ENCODE assay signal across 15 cellular contexts in the genomic region with DNA sequence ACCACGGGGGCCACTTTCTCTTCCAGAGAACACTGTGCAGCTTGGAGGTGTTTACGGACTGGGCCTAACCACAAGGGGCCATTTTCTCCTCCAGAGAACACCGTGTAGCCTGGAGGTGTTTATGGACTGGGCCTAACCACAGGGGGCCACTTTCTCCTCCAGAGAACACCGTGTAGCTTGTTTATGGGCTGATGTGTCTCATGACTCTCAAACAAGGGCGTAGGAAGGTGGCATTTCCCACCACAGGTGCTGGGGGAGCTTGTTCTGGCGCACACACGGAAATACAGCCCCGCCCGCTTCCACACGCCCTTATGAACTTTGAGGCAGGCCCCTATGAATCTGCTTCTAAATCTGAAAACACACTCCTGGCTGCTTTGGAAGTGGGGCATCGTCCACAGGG.
A peak's percentile ranks its signal among the peaks of the same experiment; 100 is the strongest.
DNase-seq lines count a peak whose midpoint lies in the region; ATAC-seq lines count a peak whose summit lies in the region.
"Had no signal": no experiment of that assay in that cellular context is flagged by ENCODE, and none has a peak within 500 bp of the region (broad histone marks: within the 10 kb centered on the region; RNA-seq: fewer than 3 reads in every experiment).

No MANE protein-coding gene starts in this region.

- H3K4me3 Mint-ChIP-seq in activated CD4-positive, alpha-beta T cell treated with anti-CD3 and anti-CD28 coated beads, Interleukin-2, amount 10 ng/mL, durations not matched to agents 24 days and 14 days: no peak overlapping the region
- no peak overlapping the region for H3K4me3 Mint-ChIP-seq in activated T-cell treated with anti-CD3 and anti-CD28 coated beads, Interleukin-2, amount 50 U/mL, for 24 hours
- H3K4me3 Mint-ChIP-seq: IgD-negative memory B cell; stimulated activated memory B cell treated with anti-CD40 and anti-IgM and Interleukin-4, amounts not matched to agents 10 μg/mL and 1 μg/mL and 100 μg/mL, for 72 hours had no signal

- H3K27ac Mint-ChIP-seq in activated CD4-positive, alpha-beta T cell treated with anti-CD3 and anti-CD28 coated beads, Interleukin-2, amount 10 ng/mL, durations not matched to agents 24 days and 14 days: no peak overlapping the region
- H3K27ac Mint-ChIP-seq in activated T-cell treated with anti-CD3 and anti-CD28 coated beads, Interleukin-2, amount 50 U/mL, for 24 hours: no peak overlapping the region
- H3K27ac Mint-ChIP-seq: stimulated activated memory B cell treated with anti-CD40 and anti-IgM and Interleukin-4, amounts not matched to agents 10 μg/mL and 1 μg/mL and 100 μg/mL, for 72 hours had no signal

- peak; percentile 55 for DNase-seq in activated CD4-positive, alpha-beta T cell treated with anti-CD3 and anti-CD28 coated beads for 48 hours
- no peak for DNase-seq in activated CD4-positive, alpha-beta T cell treated with anti-CD3 and anti-CD28 coated beads, Interleukin-2, amount 10 ng/mL, durations not matched to agents 24 days and 14 days
- DNase-seq in activated T-cell treated with anti-CD3 and anti-CD28 coated beads, Interleukin-2, amount 50 U/mL, for 24 hours: peak; percentile 47
- DNase-seq in islet precursor cell (peak; percentile 62), ureter (ENCODE audit: low spot score) (no peak), GM19238 (ENCODE audit: insufficient read length, low spot score) (no peak)
- peak; percentile 3 for DNase-seq in stimulated activated CD8-positive, alpha-beta memory T cell treated with anti-CD3 and anti-CD28 coated beads, Interleukin-7, amount 100 ng/mL, for 24 hours (ENCODE audit: low read depth)
- DNase-seq: GDM1, mesenchymal stem cell, NCI-H1092 treated with DMSO at 0.1 percent for 48 hours, occipital lobe, SHP77 treated with DMSO at 0.1 percent for 48 hours had no signal

- H3K9me3 Mint-ChIP-seq in activated CD4-positive, alpha-beta T cell treated with anti-CD3 and anti-CD28 coated beads, Interleukin-2, amount 10 ng/mL, durations not matched to agents 24 days and 14 days: no peaks in the 10 kb centered on the region
- H3K9me3 Mint-ChIP-seq in activated T-cell treated with anti-CD3 and anti-CD28 coated beads, Interleukin-2, amount 50 U/mL, for 24 hours: peaks cover under 1% of the 10 kb centered on the region
- H3K9me3 Mint-ChIP-seq: IgD-negative memory B cell; stimulated activated memory B cell treated with anti-CD40 and anti-IgM and Interleukin-4, amounts not matched to agents 10 μg/mL and 1 μg/mL and 100 μg/mL, for 72 hours had no signal

- H3K27me3 Mint-ChIP-seq in activated CD4-positive, alpha-beta T cell treated with anti-CD3 and anti-CD28 coated beads, Interleukin-2, amount 10 ng/mL, durations not matched to agents 24 days and 14 days: no peaks in the 10 kb centered on the region
- H3K27me3 Mint-ChIP-seq in activated T-cell treated with anti-CD3 and anti-CD28 coated beads, Interleukin-2, amount 50 U/mL, for 24 hours: no peaks in the 10 kb centered on the region

- H3K36me3 Mint-ChIP-seq in activated CD4-positive, alpha-beta T cell treated with anti-CD3 and anti-CD28 coated beads, Interleukin-2, amount 10 ng/mL, durations not matched to agents 24 days and 14 days (ENCODE audit: low read depth): no peaks in the 10 kb centered on the region
- no peaks in the 10 kb centered on the region for H3K36me3 Mint-ChIP-seq in activated T-cell treated with anti-CD3 and anti-CD28 coated beads, Interleukin-2, amount 50 U/mL, for 24 hours (ENCODE audit: low read depth)
- H3K36me3 Mint-ChIP-seq: IgD-negative memory B cell; stimulated activated memory B cell treated with anti-CD40 and anti-IgM and Interleukin-4, amounts not matched to agents 10 μg/mL and 1 μg/mL and 100 μg/mL, for 72 hours had no signal

- intact Hi-C loops in activated CD4-positive, alpha-beta T cell treated with anti-CD3 and anti-CD28 coated beads, Interleukin-2, amount 10 ng/mL, durations not matched to agents 24 days and 14 days (cut with micrococcal nuclease): no loop called here

- ATAC-seq in HG03196 (IDR thresholded peaks at IDR 0.05; ENCODE audit: unreplicated experiment): no peak
- ATAC-seq: stimulated activated memory B cell treated with anti-CD40 and anti-IgM and Interleukin-4, amounts not matched to agents 10 μg/mL and 1 μg/mL and 100 μg/mL, for 72 hours had no signal

- H3K4me1 Mint-ChIP-seq in activated CD4-positive, alpha-beta T cell treated with anti-CD3 and anti-CD28 coated beads, Interleukin-2, amount 10 ng/mL, durations not matched to agents 24 days and 14 days: peaks cover 4% of the 10 kb centered on the region
- H3K4me1 Mint-ChIP-seq in activated T-cell treated with anti-CD3 and anti-CD28 coated beads, Interleukin-2, amount 50 U/mL, for 24 hours (ENCODE audit: low read depth): peaks cover 18% of the 10 kb centered on the region
- H3K4me1 Mint-ChIP-seq: IgD-negative memory B cell; stimulated activated memory B cell treated with anti-CD40 and anti-IgM and Interleukin-4, amounts not matched to agents 10 μg/mL and 1 μg/mL and 100 μg/mL, for 72 hours had no signal

Comparison
In these comparisons a context has a peak if more than half of its experiments do, and no peak if none do; other contexts are left out.
1. DNase-seq: peak in activated CD4-positive, alpha-beta T cell treated with anti-CD3 and anti-CD28 coated beads for 48 hours (single experiment), activated T-cell treated with anti-CD3 and anti-CD28 coated beads, Interleukin-2, amount 50 U/mL, for 24 hours (single experiment), islet precursor cell (single experiment) and stimulated activated CD8-positive, alpha-beta memory T cell treated with anti-CD3 and anti-CD28 coated beads, Interleukin-7, amount 100 ng/mL, for 24 hours (single experiment); none in activated CD4-positive, alpha-beta T cell treated with anti-CD3 and anti-CD28 coated beads, Interleukin-2, amount 10 ng/mL, durations not matched to agents 24 days and 14 days (single experiment), ureter (single experiment) and GM19238 (single experiment).